8 cellular contexts compared by ENCODE assay signal in genomic region chr14:77457522-77458248, GRCh38. TPM values are rescaled to one million over a fixed set of nuclear protein-coding genes. Genes with fewer than 3 reads are reported as not detected.
DNase-seq lines count a peak whose midpoint lies in the region; ATAC-seq and TF ChIP-seq lines count a peak whose summit lies in the region.

Gene AHSA1, plus strand, starts transcription at chr14:77458093. Its CDS starts 97 bp downstream, at chr14:77458190.
Gene VIPAS39, minus strand, starts transcription at chr14:77457601. Its CDS starts 3,499 bp downstream, at chr14:77454102.

- H3K4me3 ChIP-seq in ACC112 (ENCODE audit: low read depth, low read length) (peak within 1 kb of the TSS; percentile 96), breast epithelium (peak within 1 kb of the TSS; percentile 90 to 99 (median 98)), iPS-20b (ENCODE audit: low read length) (peak within 1 kb of the TSS; percentile 93), skin epidermis (peak within 1 kb of the TSS; percentile 84 to 99 (median 94))

- TF ChIP-seq POLR2A in breast epithelium (IDR thresholded peaks at IDR 0.05) = no peak

- peak within 1 kb of the TSS; percentile 97 for H3K9ac ChIP-seq in iPS-20b (ENCODE audit: low read depth, low read length)

- peaks cover 55% of the 10 kb centered on the region for H3K79me2 ChIP-seq in ACC112 (ENCODE audit: control insufficient read depth, insufficient read depth, low read length, unreplicated experiment)

- H3K4me1 ChIP-seq in ACC112 (ENCODE audit: control insufficient read depth, insufficient read depth, low read length, unreplicated experiment) = peaks cover 15% of the 10 kb centered on the region
- H3K4me1 ChIP-seq in breast epithelium = peaks cover 0 to 20% of the 10 kb centered on the region in 2 donors
- H3K4me1 ChIP-seq in iPS-20b (ENCODE audit: insufficient read depth, low read length) = peaks cover 9% of the 10 kb centered on the region; the same call in 1 of the 2 replicates

- no peaks in the 10 kb centered on the region for H3K27me3 ChIP-seq in ACC112 (ENCODE audit: insufficient read depth, low read length)
- H3K27me3 ChIP-seq in breast epithelium = no peaks in the 10 kb centered on the region
- no peaks in the 10 kb centered on the region for H3K27me3 ChIP-seq in iPS-20b (ENCODE audit: insufficient read depth, low read length)

- H3K36me3 ChIP-seq in ACC112 (ENCODE audit: insufficient read depth, low read length) (peaks cover 29% of the 10 kb centered on the region), breast epithelium (no peaks in the 10 kb centered on the region), iPS-20b (ENCODE audit: insufficient read depth, low read depth, low read length) (peaks cover 34% of the 10 kb centered on the region)

- H2AFZ ChIP-seq in ACC112 (ENCODE audit: low read length, unreplicated experiment) = peak within 1 kb of the TSS; percentile 99

- peak; percentile 87 for ATAC-seq in GM18870 (IDR thresholded peaks at IDR 0.05; ENCODE audit: unreplicated experiment)
- peak; percentile 91 for ATAC-seq in HG03135 (IDR thresholded peaks at IDR 0.05; ENCODE audit: unreplicated experiment)

- intact Hi-C loops in breast epithelium (cut with DNase I; ENCODE audit: low total_unique reads) = no loop called here

- TF ChIP-seq CTCF in VCaP (conservative IDR thresholded peaks at IDR 0.05) (no peak), breast epithelium (IDR thresholded peaks at IDR 0.05) (no peak)

- peak; percentile 98 for DNase-seq in NCI-H2196 treated with DMSO at 0.1 percent for 48 hours (lab: John Stamatoyannopoulos, UW; ENCODE audit: unreplicated experiment)
- DNase-seq in breast epithelium (ENCODE audit: low spot score in 2 of 2) = peak; percentile 93 to 97

- no peaks in the 10 kb centered on the region for H3K9me3 ChIP-seq in breast epithelium
- no peaks in the 10 kb centered on the region for H3K9me3 ChIP-seq in iPS-20b (ENCODE audit: insufficient read depth, low read depth, low read length)

- H3K27ac ChIP-seq in ACC112 (ENCODE audit: low read depth, low read length) (peak within 1 kb of the TSS; percentile 90), VCaP (peak within 1 kb of the TSS; percentile 91), breast epithelium (peak within 1 kb of the TSS; percentile 94 to 97), iPS-20b (ENCODE audit: low read length) (peak within 1 kb of the TSS; percentile 92), skin epidermis (peak within 1 kb of the TSS; percentile 65 to 98 (median 92))

RNA-seq across cellular contexts. Expression of gene AHSA1, which starts in this region (rescaled TPM):
- total RNA-seq in breast epithelium = 100 to 1,000 TPM in 2 of 3 donors, 10 to 100 TPM in 1; 81.0 to 121 (median 110) TPM

RNA-seq across cellular contexts. Expression of gene VIPAS39, which starts in this region (rescaled TPM):
- 10 to 100 TPM; 14.7 to 25.9 (median 19.2) TPM for total RNA-seq in breast epithelium

Comparison
In these comparisons a context has a peak if more than half of its experiments do, and no peak if none do; other contexts are left out.
1. Peak in every context shown above with its lines: DNase-seq, ATAC-seq, H3K4me3 ChIP-seq and H3K27ac ChIP-seq.